Comparison of ENCODE assay signal across 12 cellular contexts in genomic region chr3:123695152-123695551, GRCh38.
DNase-seq lines count a peak whose midpoint lies in the region; TF ChIP-seq lines count a peak whose summit lies in the region.
"Had no signal": no experiment of that assay in that cellular context is flagged by ENCODE, and none has a peak within 500 bp of the region (broad histone marks: within the 10 kb centered on the region; RNA-seq: fewer than 3 reads in every experiment).

No MANE protein-coding gene starts in this region.

- no peaks in the 10 kb centered on the region; the same call in 1 of the 2 replicates for H3K9me3 ChIP-seq in AG04450 (ENCODE audit: control insufficient read depth, insufficient read depth, low read length)
- H3K9me3 ChIP-seq in adrenal gland (replicated peaks in 1 of 3), result no peaks in the 10 kb centered on the region

- intact Hi-C loops in adrenal gland (cut with DNase I), result no loop called here

- CTCF ChIA-PET in AG04450 (lab: Charles Lee), result interaction anchor here (0.8 to 9.7 kb wide), 3 partner anchors 42 to 337 kb away, joined by 3 to 56 read pairs (median 10); no protein-coding TSS in a partner anchor

- DNase-seq in AG04450 (ENCODE audit: low read depth, low spot score) (no peak), adrenal gland (peak in 2 of 7 donors; percentile 42 to 50), left kidney (ENCODE audit: low read depth, low spot score) (peak; percentile 57), NCI-H510A (lab: John Stamatoyannopoulos, UW) (no peak), LoVo (ENCODE audit: low spot score) (no peak)
- no peak for DNase-seq in activated CD8-positive, alpha-beta memory T cell treated with anti-CD3 and anti-CD28 coated beads, Interleukin-2, amount 50 U/mL, for 48 hours
- no peak for DNase-seq in effector CD4-positive, alpha-beta T cell
- DNase-seq: activated T-cell treated with anti-CD3 and anti-CD28 coated beads for 4 hours, anterior cingulate cortex, DMS79 had no signal

- no peak for TF ChIP-seq CTCF in AG04450 (IDR thresholded peaks at IDR 0.05; ENCODE audit: low read depth, low read length)
- TF ChIP-seq CTCF in adrenal gland (IDR thresholded peaks at IDR 0.05), result no peak

- H3K4me3 ChIP-seq in AG04450 (ENCODE audit: low read depth, low read length) (0 out of 2 replicates have a peak overlapping the region, but pooled peaks have one; percentile 7), adrenal gland (no peak overlapping the region), rectal smooth muscle tissue (ENCODE audit: low read length) (peak overlapping the region; percentile 34)
- H3K4me3 ChIP-seq: GM12878 had no signal

- TF ChIP-seq POLR2A in adrenal gland (IDR thresholded peaks at IDR 0.05), result no peak

- POLR2A ChIA-PET in AG04450 (lab: Yijun Ruan, JAX), result no interaction called here

- H3K27me3 ChIP-seq in AG04450 (ENCODE audit: control insufficient read depth, insufficient read depth, low read length) (no peaks in the 10 kb centered on the region), adrenal gland (no peaks in the 10 kb centered on the region), rectal smooth muscle tissue (ENCODE audit: control insufficient read depth, insufficient read depth, low read length) (no peaks in the 10 kb centered on the region)

- 19 to 37% (median 27%) methylated on average over 2 of the region's 2 CpGs for WGBS in adrenal gland, 4 donors

- no peaks in the 10 kb centered on the region for H3K36me3 ChIP-seq in adrenal gland (replicated peaks in 1 of 2)
- peaks cover 18% of the 10 kb centered on the region for H3K36me3 ChIP-seq in rectal smooth muscle tissue (ENCODE audit: control insufficient read depth, insufficient read depth, low read length)

- H3K4me1 ChIP-seq in adrenal gland (replicated peaks in 1 of 2) (peaks cover 4 to 25% of the 10 kb centered on the region in 2 donors), rectal smooth muscle tissue (ENCODE audit: control insufficient read depth, insufficient read depth, low read length) (peaks cover 51% of the 10 kb centered on the region)

- H3K27ac ChIP-seq in AG04450 (ENCODE audit: low read depth, low read length) (peak overlapping the region; percentile 34), adrenal gland (peak overlapping the region in 4 of 5 donors; percentile 32 to 83 (median 62)), rectal smooth muscle tissue (ENCODE audit: low read depth, low read length) (peak overlapping the region; percentile 69)

- H3K9ac ChIP-seq in rectal smooth muscle tissue (ENCODE audit: low read length), result no peak overlapping the region

Comparison
In these comparisons a context has a peak if more than half of its experiments do, and no peak if none do; other contexts are left out.
1. H3K4me3 ChIP-seq: peak in AG04450 (single experiment) and rectal smooth muscle tissue (single experiment); none in adrenal gland (0 of 4).
2. Peak in every context shown above with its lines, with median percentiles within 50 percentile points of each other: H3K27ac ChIP-seq.